ENCODE assay signal across 10 cellular contexts in the genomic region with DNA sequence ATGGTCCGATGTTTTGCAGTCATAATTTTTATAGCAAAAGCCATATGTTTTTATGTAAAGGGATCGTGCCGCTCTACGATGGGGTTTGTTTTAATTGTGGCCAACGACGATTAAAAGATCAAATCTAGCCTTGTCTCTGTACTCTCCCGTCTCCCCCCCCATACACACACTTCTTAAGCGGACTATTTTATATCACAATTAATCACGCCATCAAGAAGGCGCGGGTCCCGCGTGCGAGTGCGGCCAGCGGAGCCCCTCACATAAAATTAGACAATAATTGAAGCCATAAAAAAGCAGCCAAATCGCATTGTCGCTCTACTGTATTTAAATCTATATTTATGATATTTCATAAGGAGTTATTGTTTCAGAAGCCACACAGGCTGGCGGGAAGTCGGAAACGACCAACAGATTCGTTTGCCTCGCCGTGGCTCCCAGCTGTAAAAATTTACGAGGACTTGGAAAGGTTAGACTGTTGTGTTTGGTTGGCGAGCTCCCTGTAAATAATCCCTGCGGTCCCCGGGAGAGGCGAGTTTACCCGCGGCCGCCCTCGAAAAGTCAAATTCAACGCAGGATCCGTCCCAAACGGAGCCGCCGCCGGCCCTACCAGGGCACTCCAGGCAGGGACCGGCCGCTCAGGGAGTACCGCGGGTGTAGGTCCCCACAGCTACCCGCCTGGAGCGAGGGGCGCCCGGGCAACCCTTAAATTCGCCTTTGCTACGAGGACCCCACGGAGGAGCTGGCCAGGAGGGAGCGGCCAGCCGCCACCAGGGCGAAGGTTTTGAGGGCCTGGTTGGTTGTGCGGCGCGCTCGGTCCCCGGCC. TPM values are rescaled to one million over a fixed set of nuclear protein-coding genes. Genes with fewer than 3 reads are reported as not detected.
DNase-seq lines count a peak whose midpoint lies in the region; ATAC-seq and TF ChIP-seq lines count a peak whose summit lies in the region.
"Had no signal": no experiment of that assay in that cellular context is flagged by ENCODE, and none has a peak within 500 bp of the region (broad histone marks: within the 10 kb centered on the region; RNA-seq: fewer than 3 reads in every experiment).

No MANE protein-coding gene starts in this region.

- no peak overlapping the region for H3K4me3 Mint-ChIP-seq in T-helper 2 cell treated with Interferon-gamma antibody and Interleukin-4, amounts not matched to agents 5 μg/mL and 100 μg/mL, for 36 hours
- H3K4me3 Mint-ChIP-seq in activated T-cell treated with anti-CD3 and anti-CD28 coated beads, Interleukin-2, amount 50 U/mL, for 24 hours: peak overlapping the region; percentile 33

- H3K4me1 ChIP-seq in thoracic aorta (ENCODE audit: control insufficient read depth in 1 of 2, low read depth in 2 of 2) (peaks cover 7 to 23% of the 10 kb centered on the region in 2 donors), thyroid gland (peaks cover 6 to 32% of the 10 kb centered on the region in 2 donors)

- H3K36me3 Mint-ChIP-seq in T-helper 2 cell treated with Interferon-gamma antibody and Interleukin-4, amounts not matched to agents 5 μg/mL and 100 μg/mL, for 36 hours (ENCODE audit: low read depth): peaks cover 2% of the 10 kb centered on the region
- no peaks in the 10 kb centered on the region for H3K36me3 Mint-ChIP-seq in activated T-cell treated with anti-CD3 and anti-CD28 coated beads, Interleukin-2, amount 50 U/mL, for 24 hours (ENCODE audit: low read depth)

- 12 to 14% methylated on average over 26 to 56 of the region's 58 CpGs for WGBS in thyroid gland, 2 donors

- peak; percentile 16 for ATAC-seq in left colon
- no peak for ATAC-seq in thoracic aorta (ENCODE audit: insufficient number of reproducible peaks, low FRiP score, low read depth)
- no peak for ATAC-seq in HG02981 (IDR thresholded peaks at IDR 0.05; ENCODE audit: unreplicated experiment)
- ATAC-seq in GM21360 (IDR thresholded peaks at IDR 0.05; ENCODE audit: unreplicated experiment): no peak

- H3K9me3 ChIP-seq in thoracic aorta (no peaks in the 10 kb centered on the region), thyroid gland (no peaks in the 10 kb centered on the region)

- H3K4me3 ChIP-seq in thoracic aorta (peak overlapping the region; percentile 62), thyroid gland (replicated peaks in 1 of 3) (no peak overlapping the region)
- H3K4me3 ChIP-seq: BLaER1 had no signal

- intact Hi-C loops in left colon (cut with DNase I, micrococcal nuclease): no loop called here
- intact Hi-C loops in thyroid gland (cut with DNase I): loop anchor here (10.0 kb wide), 1 partner anchor 1311 kb away; no protein-coding TSS in a partner anchor

- no peak for TF ChIP-seq CTCF in thoracic aorta (IDR thresholded peaks at IDR 0.05)
- TF ChIP-seq CTCF in thyroid gland (IDR thresholded peaks at IDR 0.05): no peak

- H3K27me3 ChIP-seq in thoracic aorta (replicated peaks; ENCODE audit: insufficient read depth) (peaks cover 9% of the 10 kb centered on the region), thyroid gland (peaks cover 79% of the 10 kb centered on the region)

- H3K4me1 Mint-ChIP-seq in T-helper 2 cell treated with Interferon-gamma antibody and Interleukin-4, amounts not matched to agents 5 μg/mL and 100 μg/mL, for 36 hours (ENCODE audit: low read depth): peaks cover 3% of the 10 kb centered on the region
- H3K4me1 Mint-ChIP-seq in activated T-cell treated with anti-CD3 and anti-CD28 coated beads, Interleukin-2, amount 50 U/mL, for 24 hours (ENCODE audit: low read depth): peaks cover 37% of the 10 kb centered on the region

- peak overlapping the region in 1 of 2 donors; percentile 26 for H3K27ac ChIP-seq in thoracic aorta
- no peak overlapping the region for H3K27ac ChIP-seq in thyroid gland
- H3K27ac ChIP-seq: BLaER1 had no signal

- H3K27ac Mint-ChIP-seq in T-helper 2 cell treated with Interferon-gamma antibody and Interleukin-4, amounts not matched to agents 5 μg/mL and 100 μg/mL, for 36 hours: peak overlapping the region; percentile 71
- H3K27ac Mint-ChIP-seq in activated T-cell treated with anti-CD3 and anti-CD28 coated beads, Interleukin-2, amount 50 U/mL, for 24 hours: peak overlapping the region; percentile 79

- H3K27me3 Mint-ChIP-seq in T-helper 2 cell treated with Interferon-gamma antibody and Interleukin-4, amounts not matched to agents 5 μg/mL and 100 μg/mL, for 36 hours (ENCODE audit: low read depth): peaks cover 83% of the 10 kb centered on the region
- peaks cover 88% of the 10 kb centered on the region for H3K27me3 Mint-ChIP-seq in activated T-cell treated with anti-CD3 and anti-CD28 coated beads, Interleukin-2, amount 50 U/mL, for 24 hours

- H3K9me3 Mint-ChIP-seq in T-helper 2 cell treated with Interferon-gamma antibody and Interleukin-4, amounts not matched to agents 5 μg/mL and 100 μg/mL, for 36 hours: no peaks in the 10 kb centered on the region
- H3K9me3 Mint-ChIP-seq in activated T-cell treated with anti-CD3 and anti-CD28 coated beads, Interleukin-2, amount 50 U/mL, for 24 hours: no peaks in the 10 kb centered on the region

- TF ChIP-seq POLR2A in thyroid gland (IDR thresholded peaks at IDR 0.05): no peak

- DNase-seq in T-helper 2 cell treated with Interferon-gamma antibody and Interleukin-4, amounts not matched to agents 5 μg/mL and 100 μg/mL, for 36 hours (ENCODE audit: low spot score): no peak
- no peak for DNase-seq in T-helper 2 cell
- peak; percentile 47 for DNase-seq in activated T-cell treated with anti-CD3 and anti-CD28 coated beads, Interleukin-2, amount 50 U/mL, for 24 hours
- DNase-seq in left colon: peak; percentile 69 to 78
- no peak for DNase-seq in thoracic aorta (ENCODE audit: low spot score)
- DNase-seq in thyroid gland: no peak
- DNase-seq: NCI-H1436 treated with DMSO at 0.1 percent for 48 hours had no signal

- no peaks in the 10 kb centered on the region for H3K36me3 ChIP-seq in thoracic aorta
- no peaks in the 10 kb centered on the region for H3K36me3 ChIP-seq in thyroid gland
- H3K36me3 ChIP-seq: BLaER1 had no signal

RNA-seq across cellular contexts. Expression of gene HOXA9, which starts 0.5 kb away (rescaled TPM):
- total RNA-seq in left colon (10 to 100 TPM; 18.0 to 28.6 TPM), thoracic aorta (not detected), thyroid gland (1 to 10 TPM in 1 of 4 donors, under 1 TPM in 2, not detected in 1; 0.63 to 1.9 (median 0.67) TPM)

RNA-seq across cellular contexts. Expression of gene HOXA10, which starts 8.3 kb away (rescaled TPM):
- total RNA-seq in left colon (10 to 100 TPM; 23.4 to 30.0 TPM), thoracic aorta (under 1 TPM in 1 of 2 donors, not detected in 1; 0.81 TPM), thyroid gland (1 to 10 TPM in 1 of 4 donors, not detected in 3; 4.0 TPM)

RNA-seq across cellular contexts. Expression of gene HOXA7, which starts 9.4 kb away (rescaled TPM):
- 10 to 100 TPM; 30.2 to 38.9 TPM for total RNA-seq in left colon
- under 1 TPM; 0.28 to 0.54 TPM for total RNA-seq in thoracic aorta
- 1 to 10 TPM in 1 of 4 donors, under 1 TPM in 3; 0.34 to 2.1 (median 0.74) TPM for total RNA-seq in thyroid gland

RNA-seq across cellular contexts. Expression of gene HOXA3, which starts 13.5 kb away (rescaled TPM):
- 10 to 100 TPM; 16.4 to 23.2 TPM for total RNA-seq in left colon
- 10 to 100 TPM in 1 of 2 donors, 1 to 10 TPM in 1; 6.5 to 29.3 TPM for total RNA-seq in thoracic aorta
- total RNA-seq in thyroid gland: 1 to 10 TPM in 3 of 4 donors, under 1 TPM in 1; 0.94 to 6.1 (median 1.9) TPM

RNA-seq across cellular contexts. Expression of gene HOXA6, which starts 18.3 kb away (rescaled TPM):
- total RNA-seq in left colon (10 to 100 TPM; 20.0 to 21.2 TPM), thoracic aorta (not detected), thyroid gland (1 to 10 TPM in 2 of 4 donors, not detected in 2; 1.1 to 1.6 TPM)

Comparison
In these comparisons a context has a peak if more than half of its experiments do, and no peak if none do; other contexts are left out.
1. DNase-seq: peak in activated T-cell treated with anti-CD3 and anti-CD28 coated beads, Interleukin-2, amount 50 U/mL, for 24 hours (single experiment) and left colon (2 of 2); none in T-helper 2 cell treated with Interferon-gamma antibody and Interleukin-4, amounts not matched to agents 5 μg/mL and 100 μg/mL, for 36 hours (single experiment), T-helper 2 cell (0 of 5), thoracic aorta (single experiment) and thyroid gland (0 of 2).
2. RNA of gene HOXA9, which starts 0.5 kb away (total RNA-seq): 18.0 to 28.6 TPM in left colon; 0.63 to 1.9 TPM in thyroid gland and not detected in thoracic aorta; every median in the first group is over 4 times any median in the second.
3. RNA of gene HOXA10, which starts 8.3 kb away (total RNA-seq): 23.4 to 30.0 TPM in left colon; 0.81 TPM in thoracic aorta and 4.0 TPM in thyroid gland; every median in the first group is over 4 times any median in the second.
4. RNA of gene HOXA7, which starts 9.4 kb away (total RNA-seq): 30.2 to 38.9 TPM in left colon; 0.34 to 2.1 TPM in thyroid gland and 0.28 to 0.54 TPM in thoracic aorta; every median in the first group is over 10 times any median in the second.